In the genomic region with DNA sequence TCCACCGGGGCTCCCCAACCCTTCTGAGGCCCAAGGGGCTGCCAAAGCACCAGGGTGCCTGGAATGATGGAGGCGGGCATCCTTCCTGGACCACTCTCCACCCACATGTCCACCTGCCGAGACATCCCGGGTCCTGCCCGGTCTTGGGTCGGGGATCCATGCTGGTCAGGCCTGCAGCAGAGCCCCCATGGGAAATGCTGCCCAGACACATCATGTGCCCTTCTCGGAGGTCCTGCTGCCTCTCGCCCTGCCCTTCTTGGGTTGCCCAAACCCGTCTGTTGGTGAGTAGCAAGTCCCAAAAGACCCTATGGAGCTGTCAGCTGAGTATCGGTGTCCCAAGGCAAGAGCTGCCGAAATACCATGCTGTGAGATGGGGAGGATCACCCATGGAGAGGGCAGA, we compare ENCODE assay signal across 19 cellular contexts.
"Had no signal": no experiment of that assay in that cellular context is flagged by ENCODE, and none has a peak within 500 bp of the region (broad histone marks: within the 10 kb centered on the region; RNA-seq: fewer than 3 reads in every experiment).

No MANE protein-coding gene starts in this region.

- H3K9me3 ChIP-seq: MG63, SJCRH30 had no signal

- FAIRE-seq: HTR-8/SVneo, RCC 7860 had no signal

- H3K27ac ChIP-seq: HL-60, SJCRH30 had no signal

- DNase-seq: KG1, MG63, NCI-H1092, NCI-H1105 treated with DMSO at 0.1 percent for 48 hours, NCI-H1417 treated with DMSO at 0.1 percent for 48 hours, NCI-H146, NCI-H1694 treated with DMSO at 0.1 percent for 48 hours, NCI-H1930, NCI-H2107, NCI-H2227 treated with DMSO at 0.1 percent for 48 hours, NCI-H524, NCI-H526 treated with DMSO at 0.1 percent for 48 hours, NCI-H748 treated with DMSO at 0.1 percent for 48 hours, SHP77 treated with DMSO at 0.1 percent for 48 hours, SJCRH30 had no signal

- H3K27me3 ChIP-seq: MG63 had no signal

- H3K36me3 ChIP-seq: MG63, SJCRH30 had no signal

- H3K4me3 ChIP-seq: MG63, SJCRH30 had no signal

- ATAC-seq: SK-N-SH treated with all-trans-retinoic acid at 6 μM for 48 hours had no signal
